ENCODE assay signal across 21 cellular contexts in the genomic region with DNA sequence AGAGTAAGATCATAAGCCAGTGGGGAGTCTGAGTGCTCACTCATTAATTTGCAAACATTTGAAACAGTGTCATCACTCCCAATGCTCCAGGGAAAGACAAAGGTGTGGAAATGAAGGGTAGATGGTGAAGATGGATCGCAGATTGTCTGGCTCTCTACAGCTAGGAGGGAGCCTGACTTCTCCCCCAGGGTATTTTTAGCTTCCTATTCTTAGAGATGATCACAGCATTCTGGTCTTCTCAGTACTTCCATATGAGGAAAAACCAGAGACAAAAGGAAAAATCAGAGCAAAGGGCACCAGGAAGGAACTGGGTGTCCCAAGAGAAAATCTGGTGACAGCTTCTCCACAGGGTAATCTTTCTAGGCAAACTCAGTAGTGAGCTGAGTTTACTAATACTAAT.
"Had no signal": no experiment of that assay in that cellular context is flagged by ENCODE, and none has a peak within 500 bp of the region (broad histone marks: within the 10 kb centered on the region; RNA-seq: fewer than 3 reads in every experiment).

No MANE protein-coding gene starts in this region.

- H3K27ac ChIP-seq: adrenal gland, KMS-11, RWPE1 had no signal

- ATAC-seq: activated CD4-positive, CD25-positive, alpha-beta regulatory T cell treated with anti-CD3 and anti-CD28 coated beads, Interleukin-2, amount 50 U/mL, for 24 hours; activated CD8-positive, alpha-beta T cell treated with anti-CD3 and anti-CD28 coated beads for 36 hours; Panc1 had no signal

- H3K27me3 ChIP-seq: adrenal gland had no signal

- DNase-seq: activated CD4-positive, alpha-beta T cell treated with anti-CD3 and anti-CD28 coated beads for 4 hours; activated CD8-positive, alpha-beta memory T cell treated with anti-CD3 and anti-CD28 coated beads, Interleukin-2, amount 50 U/mL, for 4 hours; activated CD8-positive, alpha-beta T cell treated with anti-CD3 and anti-CD28 coated beads for 36 hours; activated naive CD4-positive, alpha-beta T cell treated with anti-CD3 and anti-CD28 coated beads, Interleukin-2, amount 50 U/mL, for 16 hours; activated naive CD8-positive, alpha-beta T cell treated with anti-CD3 and anti-CD28 coated beads, Interleukin-2, amount 10 ng/mL, durations not matched to agents 7 days and 5 days; adrenal gland; anterior cingulate cortex; central memory CD4-positive, alpha-beta T cell; NCI-H1092; NCI-H1417; NCI-H1930; NCI-H2171; NCI-H226; NCI-H526; NCI-H774; OCI-M1; SHP77 treated with DMSO at 0.1 percent for 48 hours had no signal

- H3K4me3 ChIP-seq: adrenal gland had no signal

- H3K4me2 ChIP-seq: KMS-11 had no signal

- H3K9me3 ChIP-seq: adrenal gland had no signal

- H3K9ac ChIP-seq: KMS-11 had no signal

- H3K4me1 ChIP-seq: adrenal gland had no signal

- H3K36me3 ChIP-seq: adrenal gland had no signal
